In genomic region chr11:2901196-2901796, GRCh38 we compare ENCODE assay signal across 8 cellular contexts. TPM values are rescaled to one million over a fixed set of nuclear protein-coding genes. Genes with fewer than 3 reads are reported as not detected.
DNase-seq lines count a peak whose midpoint lies in the region; ATAC-seq and TF ChIP-seq lines count a peak whose summit lies in the region.

No MANE protein-coding gene starts in this region.

- peak overlapping the region; percentile 72 for H3K4me3 Mint-ChIP-seq in activated CD4-positive, alpha-beta T cell treated with anti-CD3 and anti-CD28 coated beads, Interleukin-2, amount 10 ng/mL, durations not matched to agents 7 days and 5 days
- H3K4me3 Mint-ChIP-seq in memory B cell = peak overlapping the region; percentile 76

- TF ChIP-seq CTCF in body of pancreas (IDR thresholded peaks at IDR 0.05) (no peak), tibial nerve (IDR thresholded peaks at IDR 0.05) (no peak)

- peaks cover 56% of the 10 kb centered on the region for H3K4me1 Mint-ChIP-seq in activated CD4-positive, alpha-beta T cell treated with anti-CD3 and anti-CD28 coated beads, Interleukin-2, amount 10 ng/mL, durations not matched to agents 7 days and 5 days
- H3K4me1 Mint-ChIP-seq in memory B cell = peaks cover 16% of the 10 kb centered on the region

- H3K4me1 ChIP-seq in body of pancreas (peaks cover 17% of the 10 kb centered on the region), tibial nerve (peaks cover 0 to 60% (median 21%) of the 10 kb centered on the region in 4 donors)

- H3K27ac ChIP-seq in body of pancreas (peak overlapping the region; percentile 12 to 80 (median 72)), tibial nerve (peak overlapping the region; percentile 61 to 91 (median 84)), substantia nigra (ENCODE audit: low read depth, low read length, poor library complexity, severe bottlenecking) (no peak overlapping the region)

- H3K36me3 ChIP-seq in body of pancreas (replicated peaks in 1 of 2; ENCODE audit: insufficient read depth in 1 of 2, low read depth in 2 of 2) = no peaks in the 10 kb centered on the region
- peaks cover 0 to 12% (median 0%) of the 10 kb centered on the region in 3 donors for H3K36me3 ChIP-seq in tibial nerve

- TF ChIP-seq POLR2A in body of pancreas (IDR thresholded peaks at IDR 0.05) = no peak
- no peak for TF ChIP-seq POLR2A in tibial nerve (IDR thresholded peaks at IDR 0.05)

- no peak overlapping the region for H3K4me3 ChIP-seq in body of pancreas
- peak overlapping the region; percentile 43 to 80 (median 70) for H3K4me3 ChIP-seq in tibial nerve

- H3K36me3 Mint-ChIP-seq in activated CD4-positive, alpha-beta T cell treated with anti-CD3 and anti-CD28 coated beads, Interleukin-2, amount 10 ng/mL, durations not matched to agents 7 days and 5 days (ENCODE audit: low read depth) = peaks cover 11% of the 10 kb centered on the region
- H3K36me3 Mint-ChIP-seq in memory B cell = peaks cover 12% of the 10 kb centered on the region

- no peak for TF ChIP-seq EP300 in tibial nerve (IDR thresholded peaks at IDR 0.05)

- no peaks in the 10 kb centered on the region for H3K27me3 ChIP-seq in body of pancreas
- no peaks in the 10 kb centered on the region for H3K27me3 ChIP-seq in tibial nerve

- H3K9me3 ChIP-seq in body of pancreas = no peaks in the 10 kb centered on the region
- H3K9me3 ChIP-seq in tibial nerve = no peaks in the 10 kb centered on the region

- POLR2A ChIA-PET in activated CD4-positive, alpha-beta T cell treated with anti-CD3 and anti-CD28 coated beads, Interleukin-2, amount 10 ng/mL, durations not matched to agents 7 days and 5 days (lab: Charles Lee) = no interaction called here

- peaks cover 9% of the 10 kb centered on the region for H3K9me3 Mint-ChIP-seq in activated CD4-positive, alpha-beta T cell treated with anti-CD3 and anti-CD28 coated beads, Interleukin-2, amount 10 ng/mL, durations not matched to agents 7 days and 5 days
- H3K9me3 Mint-ChIP-seq in memory B cell = peaks cover 8% of the 10 kb centered on the region

- CTCF ChIA-PET in activated CD4-positive, alpha-beta T cell treated with anti-CD3 and anti-CD28 coated beads, Interleukin-2, amount 10 ng/mL, durations not matched to agents 7 days and 5 days (lab: Charles Lee) = interaction anchor here (1.2 to 4.6 kb wide), 5 partner anchors 9 to 370 kb away, joined by 3 to 30 read pairs (median 4); no protein-coding TSS in a partner anchor

- peak overlapping the region; percentile 79 for H3K27ac Mint-ChIP-seq in activated CD4-positive, alpha-beta T cell treated with anti-CD3 and anti-CD28 coated beads, Interleukin-2, amount 10 ng/mL, durations not matched to agents 7 days and 5 days
- no peak overlapping the region for H3K27ac Mint-ChIP-seq in memory B cell

- intact Hi-C loops in body of pancreas (cut with DNase I) = no loop called here

- ATAC-seq in body of pancreas (peak; percentile 1), memory B cell (ENCODE audit: low read depth) (no peak)

- no peaks in the 10 kb centered on the region for H3K27me3 Mint-ChIP-seq in activated CD4-positive, alpha-beta T cell treated with anti-CD3 and anti-CD28 coated beads, Interleukin-2, amount 10 ng/mL, durations not matched to agents 7 days and 5 days
- peaks cover 14% of the 10 kb centered on the region for H3K27me3 Mint-ChIP-seq in memory B cell

- WGBS in body of pancreas, 2 donors = 89 to 96% methylated on average over 9 to 16 of the region's 16 CpGs
- 85 to 92% methylated on average over 16 of the region's 16 CpGs for WGBS in tibial nerve, 2 donors

- no peak for DNase-seq in activated CD4-positive, alpha-beta T cell treated with anti-CD3 and anti-CD28 coated beads, Interleukin-2, amount 10 ng/mL, durations not matched to agents 7 days and 5 days
- no peak for DNase-seq in activated CD4-positive, alpha-beta T cell treated with anti-CD3 and anti-CD28 coated beads, Interleukin-2, amount 50 U/mL, for 4 hours
- DNase-seq in body of pancreas (no peak), memory B cell (ENCODE audit: low spot score in 2 of 2) (no peak), tibial nerve (ENCODE audit: low spot score in 2 of 2) (no peak), NCI-H1694 treated with DMSO at 0.1 percent for 48 hours (lab: John Stamatoyannopoulos, UW) (no peak), substantia nigra (lab: John Stamatoyannopoulos, UW) (no peak), NCI-H2196 (lab: John Stamatoyannopoulos, UW; ENCODE audit: unreplicated experiment) (no peak)

RNA-seq across cellular contexts. Expression of gene CDKN1C, which starts 15.7 kb away (rescaled TPM):
- under 1 TPM; 0.29 to 0.40 TPM for total RNA-seq in activated CD4-positive, alpha-beta T cell treated with anti-CD3 and anti-CD28 coated beads, Interleukin-2, amount 10 ng/mL, durations not matched to agents 7 days and 5 days
- total RNA-seq in body of pancreas (100 to 1,000 TPM in 1 of 2 donors, 10 to 100 TPM in 1; 35.3 to 231 TPM), tibial nerve (100 to 1,000 TPM; 128 to 330 (median 260) TPM)

RNA-seq across cellular contexts. Expression of gene PHLDA2, which starts 27.9 kb away (rescaled TPM):
- total RNA-seq in activated CD4-positive, alpha-beta T cell treated with anti-CD3 and anti-CD28 coated beads, Interleukin-2, amount 10 ng/mL, durations not matched to agents 7 days and 5 days = under 1 TPM; 0.35 to 0.45 TPM
- total RNA-seq in body of pancreas = 1 to 10 TPM in 1 of 2 donors, not detected in 1; 4.2 TPM
- total RNA-seq in tibial nerve = 1 to 10 TPM; 3.3 to 6.1 (median 5.1) TPM

Comparison
In these comparisons a context has a peak if more than half of its experiments do, and no peak if none do; other contexts are left out.
1. H3K4me3 ChIP-seq: peak in tibial nerve (4 of 4); none in body of pancreas (0 of 2).
2. RNA of gene CDKN1C, which starts 15.7 kb away (total RNA-seq): 128 to 330 TPM in tibial nerve and 35.3 to 231 TPM in body of pancreas; 0.29 to 0.40 TPM in activated CD4-positive, alpha-beta T cell treated with anti-CD3 and anti-CD28 coated beads, Interleukin-2, amount 10 ng/mL, durations not matched to agents 7 days and 5 days; every median in the first group is over 10 times any median in the second.